Comparison of ENCODE assay signal across 13 cellular contexts in the genomic region with DNA sequence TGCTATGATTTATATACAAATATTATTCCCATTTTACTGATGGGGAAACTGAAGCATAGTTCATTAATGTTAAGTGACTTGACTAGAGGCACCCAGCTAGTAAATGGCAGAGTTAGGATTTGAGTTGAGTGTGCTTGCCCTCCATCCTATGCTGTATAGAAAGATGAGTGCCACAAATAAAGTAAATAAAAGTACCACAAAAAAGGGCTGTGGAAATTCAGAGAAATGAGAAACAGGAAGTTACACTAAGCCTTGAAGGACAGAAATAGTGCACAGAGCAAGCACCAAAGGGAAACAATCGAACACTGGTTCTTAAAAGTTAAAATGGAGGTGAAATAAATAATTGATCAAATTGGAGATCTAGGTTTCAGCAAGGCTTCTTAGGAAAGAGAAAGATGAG. TPM values are rescaled to one million over a fixed set of nuclear protein-coding genes. Genes with fewer than 3 reads are reported as not detected.
DNase-seq lines count a peak whose midpoint lies in the region; ATAC-seq, FAIRE-seq and TF ChIP-seq lines count a peak whose summit lies in the region.
"Had no signal": no experiment of that assay in that cellular context is flagged by ENCODE, and none has a peak within 500 bp of the region (broad histone marks: within the 10 kb centered on the region; RNA-seq: fewer than 3 reads in every experiment).

No MANE protein-coding gene starts in this region.

- FAIRE-seq in GM18507 (lab: Jason Lieb, UNC): peak; percentile 73

- H3K4me3 Mint-ChIP-seq in T-helper 1 cell treated with Interleukin-12 subunit alpha and Interleukin-12 subunit beta and Interleukin-4 antibody, amounts not matched to agents 30 μg/mL and 1 μg/mL, for 36 hours: peak overlapping the region; percentile 75
- H3K4me3 Mint-ChIP-seq in naive thymus-derived CD8-positive, alpha-beta T cell: peak overlapping the region; percentile 0 to 75 (median 66)
- H3K4me3 Mint-ChIP-seq: activated B cell treated with CpG ODN at 0.5 μM for 24 hours had no signal

- no peaks in the 10 kb centered on the region for H3K27me3 ChIP-seq in adrenal gland

- peaks cover 37% of the 10 kb centered on the region for H3K4me1 Mint-ChIP-seq in T-helper 1 cell treated with Interleukin-12 subunit alpha and Interleukin-12 subunit beta and Interleukin-4 antibody, amounts not matched to agents 30 μg/mL and 1 μg/mL, for 36 hours (ENCODE audit: low read depth)
- H3K4me1 Mint-ChIP-seq in naive thymus-derived CD8-positive, alpha-beta T cell: peaks cover 18 to 52% (median 50%) of the 10 kb centered on the region in 4 donors

- no peak overlapping the region for H3K4me3 ChIP-seq in adrenal gland

- peaks cover 5% of the 10 kb centered on the region for H3K9me3 Mint-ChIP-seq in T-helper 1 cell treated with Interleukin-12 subunit alpha and Interleukin-12 subunit beta and Interleukin-4 antibody, amounts not matched to agents 30 μg/mL and 1 μg/mL, for 36 hours
- H3K9me3 Mint-ChIP-seq in naive thymus-derived CD8-positive, alpha-beta T cell: peaks cover 0 to 7% (median 0%) of the 10 kb centered on the region in 9 donors
- H3K9me3 Mint-ChIP-seq: activated B cell treated with CpG ODN at 0.5 μM for 24 hours had no signal

- H3K27me3 Mint-ChIP-seq in T-helper 1 cell treated with Interleukin-12 subunit alpha and Interleukin-12 subunit beta and Interleukin-4 antibody, amounts not matched to agents 30 μg/mL and 1 μg/mL, for 36 hours (ENCODE audit: low read depth): no peaks in the 10 kb centered on the region
- no peaks in the 10 kb centered on the region for H3K27me3 Mint-ChIP-seq in naive thymus-derived CD8-positive, alpha-beta T cell
- H3K27me3 Mint-ChIP-seq: activated B cell treated with CpG ODN at 0.5 μM for 24 hours had no signal

- intact Hi-C loops in adrenal gland (cut with DNase I): no loop called here

- H3K9me3 ChIP-seq in adrenal gland (replicated peaks in 1 of 3): no peaks in the 10 kb centered on the region

- peak overlapping the region; percentile 89 for H3K27ac Mint-ChIP-seq in T-helper 1 cell treated with Interleukin-12 subunit alpha and Interleukin-12 subunit beta and Interleukin-4 antibody, amounts not matched to agents 30 μg/mL and 1 μg/mL, for 36 hours
- H3K27ac Mint-ChIP-seq in naive thymus-derived CD8-positive, alpha-beta T cell: peak overlapping the region in 9 of 10 donors; percentile 38 to 92 (median 83)
- H3K27ac Mint-ChIP-seq: activated B cell treated with CpG ODN at 0.5 μM for 24 hours had no signal

- POLR2A ChIA-PET in naive thymus-derived CD8-positive, alpha-beta T cell (lab: Charles Lee): interaction anchor here (1.1 to 2.6 kb wide), 5 partner anchors 8 to 55 kb away, joined by 3 to 18 read pairs (median 3); a partner anchor contains a TSS

- TF ChIP-seq POLR2A in adrenal gland (IDR thresholded peaks at IDR 0.05): no peak

- peak; percentile 31 for ATAC-seq in HG02610 (IDR thresholded peaks at IDR 0.05; ENCODE audit: unreplicated experiment)
- ATAC-seq in naive thymus-derived CD8-positive, alpha-beta T cell: peak; percentile 88 to 89
- ATAC-seq in GM21390 (IDR thresholded peaks at IDR 0.05; ENCODE audit: unreplicated experiment): no peak

- no peak overlapping the region for H3K27ac ChIP-seq in adrenal gland

- H3K4me1 ChIP-seq in adrenal gland (replicated peaks in 1 of 2): no peaks in the 10 kb centered on the region

- H3K36me3 ChIP-seq in adrenal gland (replicated peaks in 1 of 2): no peaks in the 10 kb centered on the region

- 45 to 68% (median 63%) methylated on average over 1 of the region's 1 CpG for WGBS in adrenal gland, 4 donors

- no peak for TF ChIP-seq CTCF in adrenal gland (IDR thresholded peaks at IDR 0.05)

- no peak for DNase-seq in GM18507 (ENCODE audit: extremely low spot score, insufficient read length, low read depth)
- DNase-seq in naive thymus-derived CD8-positive, alpha-beta T cell: peak in 3 of 10 donors; percentile 37 to 64 (median 61)
- DNase-seq in adrenal gland: no peak
- DNase-seq in NCI-H748 (lab: John Stamatoyannopoulos, UW; ENCODE audit: unreplicated experiment): no peak
- DNase-seq: activated B cell treated with CpG ODN at 0.5 μM for 24 hours, Calu3, cortex of kidney, NCI-H1105, NCI-H748 treated with DMSO at 0.1 percent for 48 hours had no signal

- H3K36me3 Mint-ChIP-seq in T-helper 1 cell treated with Interleukin-12 subunit alpha and Interleukin-12 subunit beta and Interleukin-4 antibody, amounts not matched to agents 30 μg/mL and 1 μg/mL, for 36 hours (ENCODE audit: low read depth): peaks cover 13% of the 10 kb centered on the region
- H3K36me3 Mint-ChIP-seq in naive thymus-derived CD8-positive, alpha-beta T cell: peaks cover 0 to 5% (median 2%) of the 10 kb centered on the region in 3 donors

RNA-seq across cellular contexts. Expression of a gene that starts 9.2 kb away (rescaled TPM):
- 10 to 100 TPM; 22.9 to 23.3 TPM for total RNA-seq in naive thymus-derived CD8-positive, alpha-beta T cell
- polyA plus RNA-seq in naive thymus-derived CD8-positive, alpha-beta T cell: 10 to 100 TPM; 12.1 to 14.0 (median 12.7) TPM
- 1 to 10 TPM in 4 of 8 donors, under 1 TPM in 4; 0.53 to 3.5 (median 1.1) TPM for total RNA-seq in adrenal gland
- 1 to 10 TPM in 1 of 3 donors, under 1 TPM in 2; 0.40 to 1.1 (median 0.91) TPM for polyA plus RNA-seq in adrenal gland
- total RNA-seq: Calu3, pulmonary artery endothelial cell had no signal

Comparison
In these comparisons a context has a peak if more than half of its experiments do, and no peak if none do; other contexts are left out.
1. RNA of a gene that starts 9.2 kb away (total RNA-seq): 22.9 to 23.3 TPM in naive thymus-derived CD8-positive, alpha-beta T cell; 0.53 to 3.5 TPM in adrenal gland; every median in the first group is over 4 times any median in the second.